10 cellular contexts compared by ENCODE assay signal in the genomic region with DNA sequence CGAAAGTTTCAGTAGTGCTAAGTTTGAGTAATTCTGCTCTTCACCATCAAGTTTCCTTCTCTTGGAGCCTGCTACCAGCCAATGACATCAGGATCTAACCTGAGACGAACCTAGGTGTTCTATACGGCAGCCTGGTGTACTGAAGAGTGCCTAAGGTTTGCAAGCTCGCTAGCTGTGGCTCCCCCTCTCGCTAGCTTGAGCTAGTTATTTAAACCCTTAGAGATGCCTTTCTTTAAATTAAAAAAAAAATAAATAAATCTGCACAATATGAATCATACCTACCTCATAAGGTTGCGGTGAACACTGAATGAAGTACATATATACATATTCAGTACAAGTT. TPM values are rescaled to one million over a fixed set of nuclear protein-coding genes. Genes with fewer than 3 reads are reported as not detected.
DNase-seq lines count a peak whose midpoint lies in the region; ATAC-seq and TF ChIP-seq lines count a peak whose summit lies in the region.
"Had no signal": no experiment of that assay in that cellular context is flagged by ENCODE, and none has a peak within 500 bp of the region (broad histone marks: within the 10 kb centered on the region; RNA-seq: fewer than 3 reads in every experiment).

No MANE protein-coding gene starts in this region.

- no peak overlapping the region for H2BK120ac ChIP-seq in trophoblast cell (ENCODE audit: insufficient read depth, low read length, poor library complexity)

- no peak overlapping the region for H2AK5ac ChIP-seq in trophoblast cell (ENCODE audit: low read length)

- H3K9me3 ChIP-seq in SK-N-SH (no peaks in the 10 kb centered on the region), trophoblast cell (ENCODE audit: insufficient read depth, low read depth, low read length) (no peaks in the 10 kb centered on the region)

- H2BK12ac ChIP-seq in trophoblast cell (ENCODE audit: low read length) = peak overlapping the region; percentile 75

- no peaks in the 10 kb centered on the region for H3K79me2 ChIP-seq in SK-N-SH (ENCODE audit: insufficient read depth)
- no peaks in the 10 kb centered on the region for H3K79me2 ChIP-seq in trophoblast cell (ENCODE audit: control insufficient read depth, insufficient read depth, low read length, poor library complexity)

- H3K23ac ChIP-seq in trophoblast cell (ENCODE audit: low read length) = no peak overlapping the region

- peaks cover 2% of the 10 kb centered on the region for H3K79me1 ChIP-seq in trophoblast cell (ENCODE audit: low read length)

- no peaks in the 10 kb centered on the region for H3K9me2 ChIP-seq in SK-N-SH

- peak overlapping the region; percentile 71 for H2AFZ ChIP-seq in SK-N-SH (ENCODE audit: low read depth)
- no peak overlapping the region for H2AFZ ChIP-seq in trophoblast cell (ENCODE audit: insufficient read depth, low read length, poor library complexity)

- no peak overlapping the region for H4K8ac ChIP-seq in trophoblast cell (ENCODE audit: low read depth, low read length)

- H3K36me3 ChIP-seq in SK-N-SH (replicated peaks in 1 of 2; ENCODE audit: control insufficient read depth in 1 of 2, insufficient read depth in 2 of 2, low read length in 1 of 2) (no peaks in the 10 kb centered on the region), trophoblast cell (ENCODE audit: control insufficient read depth in 1 of 2, insufficient read depth in 2 of 2, low read length in 2 of 2) (no peaks in the 10 kb centered on the region)

- 15% methylated on average over 6 of the region's 6 CpGs for WGBS in SK-N-SH (ENCODE audit: low lambda C conversion rate)
- WGBS in trophoblast cell (ENCODE audit: extremely low coverage, insufficient coverage, insufficient read length) = no CpG with 5 or more reads among the region's 6 CpGs

- H4K12ac ChIP-seq in trophoblast cell (ENCODE audit: low read depth, low read length) = no peak overlapping the region

- H3K4me2 ChIP-seq in SK-N-SH = peak overlapping the region; percentile 94
- H3K4me2 ChIP-seq in trophoblast cell (ENCODE audit: low read length) = peak overlapping the region; percentile 92

- in situ Hi-C loops in G401 (cut with HindIII; ENCODE audit: low sequenced_read_pairs) = no loop called here

- H3K9ac ChIP-seq in SK-N-SH (no peak overlapping the region; the same call in 1 of the 2 replicates), trophoblast cell (ENCODE audit: low read length) (no peak overlapping the region)

- no peak overlapping the region for H3K18ac ChIP-seq in trophoblast cell (ENCODE audit: low read length)

- H3K4me3 ChIP-seq in AG10803 (ENCODE audit: low read length) = peak overlapping the region; percentile 85
- peak overlapping the region; percentile 43 to 67; a peak in 3 of 4 replicates for H3K4me3 ChIP-seq in SK-N-SH (ENCODE audit: low read depth in 2 of 2, low read length in 1 of 2)
- peak overlapping the region; percentile 67 to 81 for H3K4me3 ChIP-seq in foreskin fibroblast (ENCODE audit: low read depth in 1 of 2, low read length in 2 of 2)
- H3K4me3 ChIP-seq in trophoblast cell (ENCODE audit: low read depth, low read length) = no peak overlapping the region

- no peak overlapping the region for H2BK5ac ChIP-seq in trophoblast cell (ENCODE audit: low read depth, low read length, poor library complexity)

- peaks cover 58% of the 10 kb centered on the region; the same call in 1 of the 2 replicates for H3K27me3 ChIP-seq in SK-N-SH (ENCODE audit: insufficient read depth)
- no peaks in the 10 kb centered on the region for H3K27me3 ChIP-seq in trophoblast cell (ENCODE audit: insufficient read depth, low read length)

- TF ChIP-seq RAD21 in SK-N-SH (IDR thresholded peaks at IDR 0.05; ENCODE audit: low read length) = no peak

- H3K14ac ChIP-seq in trophoblast cell (ENCODE audit: low read length) = no peak overlapping the region

- H3K27ac ChIP-seq in SK-N-SH (ENCODE audit: low read depth in 2 of 2, low read length in 1 of 2) (peak overlapping the region; percentile 68 to 73; a peak in 2 of 4 replicates), trophoblast cell (ENCODE audit: low read depth, low read length) (no peak overlapping the region)

- ATAC-seq in GM18858 (IDR thresholded peaks at IDR 0.05; ENCODE audit: unreplicated experiment) (no peak), HG03439 (IDR thresholded peaks at IDR 0.05; ENCODE audit: unreplicated experiment) (no peak)

- H3K4me1 ChIP-seq in SK-N-SH (ENCODE audit: control insufficient read depth in 1 of 2, insufficient read depth in 2 of 2, low read depth in 1 of 2, low read length in 1 of 2) = no peaks in the 10 kb centered on the region; a peak in 1 of 4 replicates
- peaks cover 3 to 10% of the 10 kb centered on the region in 2 experiments for H3K4me1 ChIP-seq in trophoblast cell (ENCODE audit: control insufficient read depth in 1 of 2, insufficient read depth in 2 of 2, low read length in 2 of 2)

- H4K91ac ChIP-seq in trophoblast cell (ENCODE audit: low read depth, low read length) = no peak overlapping the region

- CTCF ChIA-PET in SK-N-SH (lab: Yijun Ruan, JAX) = interaction anchor here (1.5 to 1.6 kb wide), 2 partner anchors 49 to 116 kb away, joined by 3 to 4 read pairs; no protein-coding TSS in a partner anchor

- TF ChIP-seq CTCF in AG10803 (conservative IDR thresholded peaks at IDR 0.05; ENCODE audit: low read length) (peak; percentile 4; the same call in 1 of the 2 replicates), SK-N-SH (IDR thresholded peaks at IDR 0.05) (peak; percentile 33; the same call in 1 of the 2 replicates), foreskin fibroblast (IDR thresholded peaks at IDR 0.05; ENCODE audit: low read depth, low read length) (no peak)

- no peak for TF ChIP-seq EP300 in SK-N-SH (IDR thresholded peaks at IDR 0.05; ENCODE audit: borderline replicate concordance in 1 of 2, low read depth in 1 of 2, low read length in 1 of 2)

- POLR2A ChIA-PET in SK-N-SH (lab: Yijun Ruan, JAX) = no interaction called here

- no peaks in the 10 kb centered on the region for H4K20me1 ChIP-seq in SK-N-SH (ENCODE audit: insufficient read depth)

- DNase-seq in AG10803 (ENCODE audit: low read depth) = no peak
- no peak for DNase-seq in SK-N-SH
- DNase-seq in foreskin fibroblast = peak in 1 of 2 donors; percentile 78
- DNase-seq in trophoblast cell = no peak
- DNase-seq in G401 (ENCODE audit: low spot score) = no peak
- DNase-seq in NCI-H2227 (lab: John Stamatoyannopoulos, UW; ENCODE audit: unreplicated experiment) = no peak
- DNase-seq: DMS79, Karpas-422 had no signal

- H3F3A ChIP-seq in SK-N-SH (replicated peaks; ENCODE audit: insufficient read depth) = peaks cover 22% of the 10 kb centered on the region

- H3K4ac ChIP-seq in trophoblast cell (ENCODE audit: low read depth, low read length) = no peak overlapping the region

TF ChIP-seq in SK-N-SH, 30 proteins besides CTCF, POLR2A, EP300 and RAD21:
- TF ChIP-seq RCOR1 (IDR thresholded peaks at IDR 0.05; ENCODE audit: low read length) = no peak
- TF ChIP-seq, protein P1, sequence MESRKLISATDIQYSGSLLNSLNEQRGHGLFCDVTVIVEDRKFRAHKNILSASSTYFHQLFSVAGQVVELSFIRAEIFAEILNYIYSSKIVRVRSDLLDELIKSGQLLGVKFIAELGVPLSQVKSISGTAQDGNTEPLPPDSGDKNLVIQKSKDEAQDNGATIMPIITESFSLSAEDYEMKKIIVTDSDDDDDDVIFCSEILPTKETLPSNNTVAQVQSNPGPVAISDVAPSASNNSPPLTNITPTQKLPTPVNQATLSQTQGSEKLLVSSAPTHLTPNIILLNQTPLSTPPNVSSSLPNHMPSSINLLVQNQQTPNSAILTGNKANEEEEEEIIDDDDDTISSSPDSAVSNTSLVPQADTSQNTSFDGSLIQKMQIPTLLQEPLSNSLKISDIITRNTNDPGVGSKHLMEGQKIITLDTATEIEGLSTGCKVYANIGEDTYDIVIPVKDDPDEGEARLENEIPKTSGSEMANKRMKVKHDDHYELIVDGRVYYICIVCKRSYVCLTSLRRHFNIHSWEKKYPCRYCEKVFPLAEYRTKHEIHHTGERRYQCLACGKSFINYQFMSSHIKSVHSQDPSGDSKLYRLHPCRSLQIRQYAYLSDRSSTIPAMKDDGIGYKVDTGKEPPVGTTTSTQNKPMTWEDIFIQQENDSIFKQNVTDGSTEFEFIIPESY (IDR thresholded peaks at IDR 0.05; ENCODE audit: borderline replicate concordance, low read depth) = no peak

RNA-seq across cellular contexts. Expression of a gene that starts 1.4 kb away (rescaled TPM):
- 4.0 and 16.7 TPM in 2 replicates for polyA plus RNA-seq in SK-N-SH (2012; rRNA removed)
- 8.2 and 14.9 TPM in 2 replicates for polyA plus RNA-seq in SK-N-SH (2012; cell fraction: cytosol; rRNA removed)
- 12.8 and 14.7 TPM in 2 replicates for polyA plus RNA-seq in SK-N-SH (2012; cell fraction: nucleus; rRNA removed)
- polyA plus RNA-seq in trophoblast cell (2013) = 0.77 and 0.96 TPM in 2 replicates
- not detected in 2 replicates for total RNA-seq in G401 (2014; rRNA removed; shearing (Covaris generic))
